In the genomic region with DNA sequence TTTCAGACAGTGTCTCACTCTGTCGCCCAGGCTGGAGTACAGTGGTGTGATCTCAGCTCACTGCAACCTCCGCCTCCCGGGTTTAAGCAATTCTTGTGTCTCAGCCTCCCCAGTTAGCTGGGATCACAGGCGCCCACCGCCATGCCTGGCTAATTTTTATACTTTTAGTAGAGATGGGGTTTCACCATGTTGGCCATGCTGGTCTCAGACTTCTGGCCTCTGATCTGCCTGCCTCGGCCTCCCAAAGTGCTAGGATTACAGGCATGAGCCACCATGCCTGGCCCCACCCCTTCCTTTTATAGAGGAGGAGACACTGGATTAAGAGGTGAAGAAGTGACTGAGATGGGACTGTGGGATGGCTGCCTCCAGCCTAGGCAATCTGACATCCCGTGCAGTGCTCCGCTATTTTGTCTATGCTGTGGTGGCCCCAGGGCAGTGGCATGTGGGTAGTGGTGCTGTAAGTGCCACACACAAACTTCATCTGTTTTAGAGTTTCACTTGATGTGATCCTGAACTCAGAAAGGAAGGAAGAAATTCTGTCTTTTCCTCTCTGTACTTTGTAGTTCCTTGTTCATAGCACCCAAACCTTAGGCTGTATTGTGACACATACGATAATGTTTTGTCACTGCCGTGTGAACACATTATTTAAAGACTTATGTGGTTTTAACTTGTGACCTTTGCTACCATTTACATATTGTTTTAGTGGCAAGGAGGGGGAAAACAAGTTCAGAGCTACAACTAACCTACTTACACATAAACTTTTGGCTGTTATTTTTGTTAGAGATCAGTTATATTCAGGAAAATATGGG, we compare ENCODE assay signal across 7 cellular contexts.
DNase-seq lines count a peak whose midpoint lies in the region; ATAC-seq lines count a peak whose summit lies in the region.

No MANE protein-coding gene starts in this region.

- H3K9me3 Mint-ChIP-seq in activated naive CD8-positive, alpha-beta T cell treated with anti-CD3 and anti-CD28 coated beads, Interleukin-2, amount 50 U/mL, for 24 hours: no peaks in the 10 kb centered on the region
- H3K9me3 Mint-ChIP-seq in stimulated activated effector memory CD8-positive, alpha-beta T cell treated with anti-CD3 and anti-CD28 coated beads, Interleukin-12 subunit alpha, Interleukin-12 subunit beta, amount 100 ng/mL, for 72 hours: no peaks in the 10 kb centered on the region

- ATAC-seq in GM19467 (IDR thresholded peaks at IDR 0.05; ENCODE audit: unreplicated experiment): peak; percentile 54
- ATAC-seq in HG03280 (IDR thresholded peaks at IDR 0.05; ENCODE audit: unreplicated experiment): peak; percentile 60
- ATAC-seq in activated naive CD8-positive, alpha-beta T cell treated with anti-CD3 and anti-CD28 coated beads, Interleukin-2, amount 50 U/mL, for 24 hours: peak; percentile 63
- peak; percentile 79 for ATAC-seq in stimulated activated effector memory CD8-positive, alpha-beta T cell treated with anti-CD3 and anti-CD28 coated beads, Interleukin-12 subunit alpha, Interleukin-12 subunit beta, amount 100 ng/mL, for 72 hours

- no peaks in the 10 kb centered on the region for H3K27me3 Mint-ChIP-seq in activated naive CD8-positive, alpha-beta T cell treated with anti-CD3 and anti-CD28 coated beads, Interleukin-2, amount 50 U/mL, for 24 hours

- H3K4me3 Mint-ChIP-seq in activated naive CD8-positive, alpha-beta T cell treated with anti-CD3 and anti-CD28 coated beads, Interleukin-2, amount 50 U/mL, for 24 hours: no peak overlapping the region
- no peak overlapping the region for H3K4me3 Mint-ChIP-seq in stimulated activated effector memory CD8-positive, alpha-beta T cell treated with anti-CD3 and anti-CD28 coated beads, Interleukin-12 subunit alpha, Interleukin-12 subunit beta, amount 100 ng/mL, for 72 hours

- H3K36me3 Mint-ChIP-seq in activated naive CD8-positive, alpha-beta T cell treated with anti-CD3 and anti-CD28 coated beads, Interleukin-2, amount 50 U/mL, for 24 hours (ENCODE audit: low read depth): no peaks in the 10 kb centered on the region
- no peaks in the 10 kb centered on the region for H3K36me3 Mint-ChIP-seq in stimulated activated effector memory CD8-positive, alpha-beta T cell treated with anti-CD3 and anti-CD28 coated beads, Interleukin-12 subunit alpha, Interleukin-12 subunit beta, amount 100 ng/mL, for 72 hours

- DNase-seq in activated naive CD8-positive, alpha-beta T cell treated with anti-CD3 and anti-CD28 coated beads, Interleukin-2, amount 50 U/mL, for 24 hours: no peak
- no peak for DNase-seq in stimulated activated effector memory CD8-positive, alpha-beta T cell treated with anti-CD3 and anti-CD28 coated beads, Interleukin-12 subunit alpha, Interleukin-12 subunit beta, amount 100 ng/mL, for 72 hours (ENCODE audit: low spot score in 2 of 2)
- no peak for DNase-seq in stimulated activated CD4-positive, alpha-beta T cell treated with anti-CD3 and anti-CD28 coated beads, Interleukin-12 subunit alpha, Interleukin-12 subunit beta, amount 100 ng/mL, for 4 hours
- DNase-seq in germinal center (ENCODE audit: low spot score) (no peak), NCI-H1694 treated with DMSO at 0.1 percent for 48 hours (lab: John Stamatoyannopoulos, UW) (no peak)

- peak overlapping the region; percentile 61 for H3K27ac Mint-ChIP-seq in activated naive CD8-positive, alpha-beta T cell treated with anti-CD3 and anti-CD28 coated beads, Interleukin-2, amount 50 U/mL, for 24 hours
- no peak overlapping the region for H3K27ac Mint-ChIP-seq in stimulated activated effector memory CD8-positive, alpha-beta T cell treated with anti-CD3 and anti-CD28 coated beads, Interleukin-12 subunit alpha, Interleukin-12 subunit beta, amount 100 ng/mL, for 72 hours

- H3K4me1 Mint-ChIP-seq in activated naive CD8-positive, alpha-beta T cell treated with anti-CD3 and anti-CD28 coated beads, Interleukin-2, amount 50 U/mL, for 24 hours: peaks cover 48% of the 10 kb centered on the region
- H3K4me1 Mint-ChIP-seq in stimulated activated effector memory CD8-positive, alpha-beta T cell treated with anti-CD3 and anti-CD28 coated beads, Interleukin-12 subunit alpha, Interleukin-12 subunit beta, amount 100 ng/mL, for 72 hours: peaks cover 65% of the 10 kb centered on the region
